19 cellular contexts compared by ENCODE assay signal in the genomic region with DNA sequence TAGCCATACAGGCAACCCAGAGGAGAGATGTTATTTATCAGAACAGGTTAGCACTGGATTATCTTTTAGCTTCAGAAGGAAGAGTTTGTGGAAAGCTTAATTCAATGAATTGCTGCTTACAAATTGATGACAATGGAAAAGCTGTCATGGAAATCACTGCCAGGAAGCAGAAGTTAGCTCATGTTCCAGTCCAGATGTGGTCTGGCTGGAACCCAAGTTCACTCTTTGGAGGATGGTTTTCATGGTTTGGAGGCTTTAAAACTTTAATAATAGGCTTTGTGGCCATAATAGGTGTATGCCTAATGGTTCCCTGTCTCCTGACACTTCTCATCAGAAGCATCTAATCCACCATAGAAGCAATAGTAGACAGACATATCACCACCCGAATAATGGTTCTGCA.
A peak's percentile ranks its signal among the peaks of the same experiment; 100 is the strongest.
DNase-seq lines count a peak whose midpoint lies in the region; FAIRE-seq and TF ChIP-seq lines count a peak whose summit lies in the region.
"Had no signal": no experiment of that assay in that cellular context is flagged by ENCODE, and none has a peak within 500 bp of the region (broad histone marks: within the 10 kb centered on the region; RNA-seq: fewer than 3 reads in every experiment).

No MANE protein-coding gene starts in this region.

- peak; percentile 89 for FAIRE-seq in urothelium cell line (lab: Jason Lieb, UNC)
- FAIRE-seq: A204.1, G401.6, GM12892, GM19239 had no signal

- H3K36me3 Mint-ChIP-seq in activated CD4-positive, alpha-beta T cell treated with anti-CD3 and anti-CD28 coated beads, Interleukin-2, amount 10 ng/mL, durations not matched to agents 24 days and 14 days (ENCODE audit: low read depth): no peaks in the 10 kb centered on the region

- intact Hi-C loops in cardiac septum (cut with DNase I): no loop called here
- intact Hi-C loops in activated CD4-positive, alpha-beta T cell treated with anti-CD3 and anti-CD28 coated beads, Interleukin-2, amount 10 ng/mL, durations not matched to agents 24 days and 14 days (cut with micrococcal nuclease): no loop called here

- TF ChIP-seq CTCF in cardiac fibroblast (IDR thresholded peaks at IDR 0.05; ENCODE audit: low read depth, low read length) (no peak), fibroblast of the aortic adventitia (IDR thresholded peaks at IDR 0.05; ENCODE audit: insufficient read depth, low read length) (no peak)

- peak; percentile 20 for DNase-seq in NCI-H69 (lab: John Stamatoyannopoulos, UW)
- peak; percentile 10 to 34 for DNase-seq in cardiac fibroblast (ENCODE audit: low read depth in 2 of 2)
- DNase-seq in fibroblast of the aortic adventitia (ENCODE audit: low read depth): peak; percentile 1
- no peak for DNase-seq in urothelium cell line (ENCODE audit: low spot score)
- no peak for DNase-seq in cardiac septum (ENCODE audit: low spot score)
- no peak for DNase-seq in RPMI8226
- DNase-seq in activated CD4-positive, alpha-beta T cell treated with anti-CD3 and anti-CD28 coated beads, Interleukin-2, amount 10 ng/mL, durations not matched to agents 24 days and 14 days: no peak
- DNase-seq: C1 segment of cervical spinal cord; Calu3; CD4-positive, alpha-beta T cell; DMS79 treated with DMSO at 0.1 percent for 48 hours; EL; GOT3; H9 had no signal

- no peaks in the 10 kb centered on the region for H3K27me3 Mint-ChIP-seq in activated CD4-positive, alpha-beta T cell treated with anti-CD3 and anti-CD28 coated beads, Interleukin-2, amount 10 ng/mL, durations not matched to agents 24 days and 14 days
- H3K27me3 Mint-ChIP-seq: B cell; CD4-positive, alpha-beta T cell had no signal

- H3K9me3 Mint-ChIP-seq in activated CD4-positive, alpha-beta T cell treated with anti-CD3 and anti-CD28 coated beads, Interleukin-2, amount 10 ng/mL, durations not matched to agents 24 days and 14 days: peaks cover 4% of the 10 kb centered on the region

- H3K4me3 Mint-ChIP-seq in activated CD4-positive, alpha-beta T cell treated with anti-CD3 and anti-CD28 coated beads, Interleukin-2, amount 10 ng/mL, durations not matched to agents 24 days and 14 days: no peak overlapping the region
- H3K4me3 Mint-ChIP-seq: B cell; CD4-positive, alpha-beta T cell; H9 had no signal

- H3K4me3 ChIP-seq in cardiac fibroblast (replicated peaks in 1 of 2; ENCODE audit: low read depth in 2 of 2, low read length in 2 of 2) (no peak overlapping the region), fibroblast of the aortic adventitia (ENCODE audit: low read depth, low read length) (no peak overlapping the region)

- H3K27ac Mint-ChIP-seq in activated CD4-positive, alpha-beta T cell treated with anti-CD3 and anti-CD28 coated beads, Interleukin-2, amount 10 ng/mL, durations not matched to agents 24 days and 14 days: no peak overlapping the region
- H3K27ac Mint-ChIP-seq: B cell; CD4-positive, alpha-beta T cell had no signal

- no peaks in the 10 kb centered on the region for H3K4me1 Mint-ChIP-seq in activated CD4-positive, alpha-beta T cell treated with anti-CD3 and anti-CD28 coated beads, Interleukin-2, amount 10 ng/mL, durations not matched to agents 24 days and 14 days
- H3K4me1 Mint-ChIP-seq: B cell had no signal

Comparison
In these comparisons a context has a peak if more than half of its experiments do, and no peak if none do; other contexts are left out.
1. DNase-seq: peak in NCI-H69 (single experiment), cardiac fibroblast (2 of 2) and fibroblast of the aortic adventitia (single experiment); none in urothelium cell line (single experiment), cardiac septum (single experiment), RPMI8226 (single experiment) and activated CD4-positive, alpha-beta T cell treated with anti-CD3 and anti-CD28 coated beads, Interleukin-2, amount 10 ng/mL, durations not matched to agents 24 days and 14 days (single experiment).